Comparison of ENCODE assay signal across 16 cellular contexts in the genomic region with DNA sequence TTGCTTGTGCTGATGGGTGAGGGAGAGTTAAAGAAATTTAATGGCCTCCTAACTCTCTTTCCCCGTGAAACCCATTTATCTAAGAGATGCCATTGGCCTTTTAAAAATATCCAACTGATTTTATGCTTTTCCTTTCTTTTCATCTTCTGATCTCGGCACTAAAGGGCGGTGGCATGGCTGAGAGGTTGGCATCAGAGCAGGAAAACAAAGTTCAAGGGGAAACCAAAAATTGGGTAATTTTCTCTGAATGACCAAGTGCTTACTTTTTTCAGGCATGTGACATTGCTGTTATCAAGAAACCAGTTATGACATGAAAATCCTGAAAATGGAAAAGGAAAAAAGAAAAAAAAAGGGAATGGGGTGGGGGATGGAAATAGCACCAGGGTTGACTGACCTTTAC. TPM values are rescaled to one million over a fixed set of nuclear protein-coding genes. Genes with fewer than 3 reads are reported as not detected.
DNase-seq lines count a peak whose midpoint lies in the region; TF ChIP-seq lines count a peak whose summit lies in the region.
"Had no signal": no experiment of that assay in that cellular context is flagged by ENCODE, and none has a peak within 500 bp of the region (broad histone marks: within the 10 kb centered on the region; RNA-seq: fewer than 3 reads in every experiment).

No MANE protein-coding gene starts in this region.

- peaks cover 14% of the 10 kb centered on the region for H3K23me2 ChIP-seq in H9 (ENCODE audit: insufficient read length, low read depth, low read length, poor library complexity, severe bottlenecking)

- H3K4me3 ChIP-seq in mesendoderm (ENCODE audit: low read length) = no peak overlapping the region
- peak overlapping the region; percentile 92 for H3K4me3 ChIP-seq in retinal pigment epithelial cell (ENCODE audit: low read length)
- H3K4me3 ChIP-seq: BLaER1, PC-9 had no signal

- H3K79me2 ChIP-seq in mesendoderm (ENCODE audit: control insufficient read depth, insufficient read depth, low read length) (peaks cover 6% of the 10 kb centered on the region), H9 (ENCODE audit: insufficient read depth, low read length) (no peaks in the 10 kb centered on the region; the same call in 1 of the 2 replicates)

- no peak overlapping the region for H2BK20ac ChIP-seq in H9 (ENCODE audit: low read depth, low read length, poor library complexity, severe bottlenecking)

- no peak overlapping the region for H2BK12ac ChIP-seq in H9 (ENCODE audit: insufficient read length, low read depth, low read length)

- H2AK5ac ChIP-seq in mesendoderm (ENCODE audit: low read length) (no peak overlapping the region), H9 (ENCODE audit: insufficient read length, low read length) (no peak overlapping the region)

- H4K20me1 ChIP-seq in H9 (ENCODE audit: control insufficient read depth, insufficient read depth, insufficient read length) = no peaks in the 10 kb centered on the region
- H4K20me1 ChIP-seq: BLaER1 had no signal

- H2BK5ac ChIP-seq in mesendoderm (ENCODE audit: low read length) = no peak overlapping the region
- no peak overlapping the region for H2BK5ac ChIP-seq in H9 (ENCODE audit: insufficient read length, low read length)

- H2BK15ac ChIP-seq in mesendoderm (replicated peaks; ENCODE audit: low read depth) (no peak overlapping the region), H9 (ENCODE audit: low read depth, low read length) (no peak overlapping the region)

- no peak overlapping the region for H3K23ac ChIP-seq in mesendoderm (ENCODE audit: low read length)
- H3K23ac ChIP-seq in H9 (ENCODE audit: insufficient read length, low read depth, low read length) = no peak overlapping the region

- no peaks in the 10 kb centered on the region for H3K9me3 ChIP-seq in H9 (ENCODE audit: control insufficient read depth, low read depth, low read length)

- H4K8ac ChIP-seq in mesendoderm (ENCODE audit: low read depth, low read length) (no peak overlapping the region), H9 (replicated peaks; ENCODE audit: insufficient read length, low read depth, low read length) (no peak overlapping the region)

- H3K4me1 Mint-ChIP-seq in endothelial cell (ENCODE audit: unreplicated experiment) (peaks cover 67% of the 10 kb centered on the region), H9 (peaks cover 55 to 63% of the 10 kb centered on the region in 2 experiments)

- H3K79me1 ChIP-seq in mesendoderm (ENCODE audit: low read length) (peaks cover 9% of the 10 kb centered on the region), H9 (ENCODE audit: insufficient read depth, low read depth, low read length, poor library complexity, severe bottlenecking) (no peaks in the 10 kb centered on the region)

- no CpG with 5 or more reads among the region's 3 CpGs for WGBS in mesendoderm (ENCODE audit: extremely low coverage, insufficient coverage, low lambda C conversion rate)
- no CpG with 5 or more reads among the region's 3 CpGs for WGBS in H9 (ENCODE audit: extremely low coverage, insufficient read length, low lambda C conversion rate)

- peaks cover 11% of the 10 kb centered on the region for H3K4me1 ChIP-seq in mesendoderm (ENCODE audit: control insufficient read depth, low read depth, low read length)
- H3K4me1 ChIP-seq in H9 (ENCODE audit: insufficient read depth, low read length) = peaks cover 3% of the 10 kb centered on the region; the same call in 1 of the 2 replicates
- H3K4me1 ChIP-seq: BLaER1 had no signal

- H3K14ac ChIP-seq in H9 (ENCODE audit: insufficient read depth, low read length) = no peak overlapping the region

- H3K4ac ChIP-seq in mesendoderm (ENCODE audit: low read depth, low read length) (no peak overlapping the region), H9 (ENCODE audit: low read depth, low read length) (no peak overlapping the region)

- H3K27ac Mint-ChIP-seq in endothelial cell (ENCODE audit: unreplicated experiment) (no peak overlapping the region), H9 (0 out of 7 replicates have a peak overlapping the region, but pooled peaks of 1 of the 3 experiments have one; percentile 5)
- H3K27ac Mint-ChIP-seq: CD4-positive, alpha-beta memory T cell had no signal

- H3K36me3 Mint-ChIP-seq in endothelial cell (ENCODE audit: low read depth, unreplicated experiment) (peaks cover 32% of the 10 kb centered on the region), H9 (ENCODE audit: insufficient read depth in 1 of 3, low read depth in 3 of 3) (peaks cover 0 to 2% (median 0%) of the 10 kb centered on the region in 3 experiments; a peak in 2 of 7 replicates)
- H3K36me3 Mint-ChIP-seq: CD4-positive, alpha-beta memory T cell had no signal

- H3K9ac ChIP-seq in mesendoderm (ENCODE audit: low read length) = no peak overlapping the region
- H3K9ac ChIP-seq in H9 (ENCODE audit: extremely low read depth, insufficient read length, low read length) = no peak overlapping the region
- H3K9ac ChIP-seq: BLaER1 had no signal

- H3K4me2 ChIP-seq in mesendoderm (ENCODE audit: low read length) (no peak overlapping the region), H9 (ENCODE audit: insufficient read depth, insufficient read length, low read length) (no peak overlapping the region)
- H3K4me2 ChIP-seq: BLaER1, PC-9 had no signal

- no peak for DNase-seq in endothelial cell (ENCODE audit: low spot score)
- DNase-seq in mesendoderm = no peak
- DNase-seq in retinal pigment epithelial cell (ENCODE audit: low read depth) = no peak
- DNase-seq in H9 = no peak
- no peak for DNase-seq in DMS53 treated with DMSO at 0.1 percent for 48 hours (lab: John Stamatoyannopoulos, UW; ENCODE audit: unreplicated experiment)
- DNase-seq in OCI-M1 (lab: John Stamatoyannopoulos, UW) = no peak
- DNase-seq: CD4-positive, alpha-beta memory T cell; DMS153; HCEC 1CT; NCI-H1092 treated with DMSO at 0.1 percent for 48 hours; NCI-H1694 treated with DMSO at 0.1 percent for 48 hours; NCI-H2107; NCI-H524; PC-9 had no signal

- H3K27me3 Mint-ChIP-seq in endothelial cell (ENCODE audit: unreplicated experiment) (peaks cover 5% of the 10 kb centered on the region), H9 (ENCODE audit: low read depth) (peaks cover 22% of the 10 kb centered on the region)

- no peak for TF ChIP-seq CTCF in VCaP (conservative IDR thresholded peaks at IDR 0.05)
- TF ChIP-seq CTCF in endothelial cell (IDR thresholded peaks at IDR 0.05; ENCODE audit: unreplicated experiment) = no peak
- no peak for TF ChIP-seq CTCF in retinal pigment epithelial cell (conservative IDR thresholded peaks at IDR 0.05; ENCODE audit: low read depth, low read length)
- TF ChIP-seq CTCF in H9 (conservative IDR thresholded peaks at IDR 0.05) = no peak

- H3K4me3 Mint-ChIP-seq in endothelial cell (ENCODE audit: unreplicated experiment) (peak overlapping the region; percentile 96), H9 (no peak overlapping the region)

- H3K56ac ChIP-seq in mesendoderm (ENCODE audit: low read length) (no peak overlapping the region), H9 (ENCODE audit: insufficient read length, low read depth, low read length) (no peak overlapping the region)

- no peak overlapping the region for H4K91ac ChIP-seq in H9 (ENCODE audit: insufficient read length, low read depth, low read length)

- H3K9me3 Mint-ChIP-seq in endothelial cell (ENCODE audit: unreplicated experiment) = no peaks in the 10 kb centered on the region
- H3K9me3 Mint-ChIP-seq in H9 = no peaks in the 10 kb centered on the region

- H2AFZ ChIP-seq in H9 (ENCODE audit: low read length) = no peak overlapping the region
- H2AFZ ChIP-seq: PC-9 had no signal

- no peak overlapping the region for H4K5ac ChIP-seq in mesendoderm (ENCODE audit: low read length)
- no peak overlapping the region for H4K5ac ChIP-seq in H9 (ENCODE audit: insufficient read length, low read depth, low read length)

- H3K18ac ChIP-seq in mesendoderm (ENCODE audit: low read length) (peak overlapping the region; percentile 42), H9 (ENCODE audit: insufficient read length, low read depth, low read length) (no peak overlapping the region)

- no peaks in the 10 kb centered on the region for H3K27me3 ChIP-seq in mesendoderm (ENCODE audit: insufficient read depth, low read length, poor library complexity)
- H3K27me3 ChIP-seq in H9 (ENCODE audit: insufficient read depth, low read length) = no peaks in the 10 kb centered on the region; the same call in 1 of the 2 replicates

- H3K27ac ChIP-seq in VCaP = peak overlapping the region; percentile 78
- no peak overlapping the region for H3K27ac ChIP-seq in mesendoderm (ENCODE audit: low read depth, low read length)
- H3K27ac ChIP-seq in H9 (ENCODE audit: insufficient read length, low read depth, low read length) = no peak overlapping the region
- H3K27ac ChIP-seq: BLaER1, PC-9 had no signal

- H3K36me3 ChIP-seq in mesendoderm (ENCODE audit: control insufficient read depth, insufficient read depth, low read length) = no peaks in the 10 kb centered on the region
- H3K36me3 ChIP-seq: BLaER1 had no signal

- no peak overlapping the region for H3T11ph ChIP-seq in H9 (ENCODE audit: low read length)

- H2BK120ac ChIP-seq in mesendoderm (ENCODE audit: low read depth, low read length) (no peak overlapping the region), H9 (ENCODE audit: low read depth, low read length, poor library complexity, severe bottlenecking) (no peak overlapping the region)

RNA-seq across cellular contexts. Expression of a gene that starts 3.2 kb away (rescaled TPM):
- total RNA-seq in endothelial cell (ENCODE audit: unreplicated experiment) (238 TPM), H9 (2021) (32.5 and 34.6 TPM in 2 replicates)
- polyA plus RNA-seq in mesendoderm (2013, experiment 1 of 2) = 8.1 TPM
- polyA plus RNA-seq in mesendoderm (2013, experiment 2 of 2) = 8.8 TPM
- total RNA-seq: CD4-positive, alpha-beta memory T cell had no signal
- polyA plus RNA-seq: CD4-positive, alpha-beta memory T cell had no signal
